In genomic region chr17:63786117-63786516, GRCh38 we compare ENCODE assay signal across 1 cellular context.
TF ChIP-seq lines count a peak whose summit lies in the region.

No MANE protein-coding gene starts in this region.

TF ChIP-seq in HepG2, 621 proteins besides CTCF, POLR2A, EP300 and RAD21 (continued from another document and continues in another):
- no peak for TF ChIP-seq ZNF547 (CRISPR knock-in tag; IDR thresholded peaks at IDR 0.05)
- TF ChIP-seq GATAD2A (CRISPR knock-in tag; IDR thresholded peaks at IDR 0.05) = peak; percentile 35; the same call in 1 of the 2 replicates
- no peak for TF ChIP-seq JUND (CRISPR knock-in tag; IDR thresholded peaks at IDR 0.05)
- no peak for TF ChIP-seq PLRG1 (conservative IDR thresholded peaks at IDR 0.05)
- peak; percentile 20; the same call in 1 of the 2 replicates for TF ChIP-seq HMG20A (CRISPR knock-in tag; IDR thresholded peaks at IDR 0.05; ENCODE audit: borderline replicate concordance)
- TF ChIP-seq CHD2 (IDR thresholded peaks at IDR 0.05; ENCODE audit: low read depth, low read length) = no peak
- no peak for TF ChIP-seq GLI4 (CRISPR knock-in tag; IDR thresholded peaks at IDR 0.05; ENCODE audit: borderline replicate concordance)
- no peak for TF ChIP-seq ZNF276 (CRISPR knock-in tag; IDR thresholded peaks at IDR 0.05; ENCODE audit: low read depth)
- TF ChIP-seq ZNF10 (CRISPR knock-in tag; IDR thresholded peaks at IDR 0.05; ENCODE audit: borderline replicate concordance, low read depth) = no peak
- 0 out of 2 replicates have a peak, but pooled peaks have one; percentile 28 for TF ChIP-seq ZNF646 (CRISPR knock-in tag; IDR thresholded peaks at IDR 0.05)
- TF ChIP-seq SP2 (CRISPR knock-in tag; IDR thresholded peaks at IDR 0.05) = no peak
- no peak for TF ChIP-seq DMTF1 (CRISPR knock-in tag; IDR thresholded peaks at IDR 0.05)
- no peak for TF ChIP-seq MTF2 (CRISPR knock-in tag; IDR thresholded peaks at IDR 0.05; ENCODE audit: borderline replicate concordance)
- peak; percentile 68 for TF ChIP-seq FOXP4 (CRISPR knock-in tag; IDR thresholded peaks at IDR 0.05)
- TF ChIP-seq PHF8 (CRISPR knock-in tag; IDR thresholded peaks at IDR 0.05) = no peak
- TF ChIP-seq ZNF766 (CRISPR knock-in tag; IDR thresholded peaks at IDR 0.05; ENCODE audit: borderline replicate concordance) = no peak
- TF ChIP-seq HOXA3 (CRISPR knock-in tag; IDR thresholded peaks at IDR 0.05) = no peak
- TF ChIP-seq TRIM24 (CRISPR knock-in tag; IDR thresholded peaks at IDR 0.05) = no peak
- TF ChIP-seq ZBTB39 (CRISPR knock-in tag; IDR thresholded peaks at IDR 0.05) = no peak
- no peak for TF ChIP-seq CEBPG (CRISPR knock-in tag; IDR thresholded peaks at IDR 0.05)
- no peak for TF ChIP-seq DNMT3B (CRISPR knock-in tag; conservative IDR thresholded peaks at IDR 0.05)
- TF ChIP-seq ZNF264 (CRISPR knock-in tag; IDR thresholded peaks at IDR 0.05) = 0 out of 2 replicates have a peak, but pooled peaks have one; percentile 27
- TF ChIP-seq EZH2 (conservative IDR thresholded peaks at IDR 0.05; ENCODE audit: low read depth, low read length) = no peak
- 0 out of 2 replicates have a peak, but pooled peaks have one; percentile 5 for TF ChIP-seq ELF3 (CRISPR knock-in tag; IDR thresholded peaks at IDR 0.05)
- TF ChIP-seq FOXP1 (IDR thresholded peaks at IDR 0.05) = no peak
- peak; percentile 43; the same call in 1 of the 2 replicates for TF ChIP-seq FOXP1 (CRISPR knock-in tag; IDR thresholded peaks at IDR 0.05)
- no peak for TF ChIP-seq ZSCAN21 (CRISPR knock-in tag; IDR thresholded peaks at IDR 0.05; ENCODE audit: borderline replicate concordance)
- no peak for TF ChIP-seq SRSF1 (optimal IDR thresholded peaks at IDR 0.05; ENCODE audit: low read depth, low read length)
- TF ChIP-seq ZNF570 (CRISPR knock-in tag; IDR thresholded peaks at IDR 0.05; ENCODE audit: borderline replicate concordance) = no peak
- no peak for TF ChIP-seq NAIF1 (CRISPR knock-in tag; IDR thresholded peaks at IDR 0.05; ENCODE audit: borderline replicate concordance)
- TF ChIP-seq ZFP62 (CRISPR knock-in tag; IDR thresholded peaks at IDR 0.05) = no peak
- no peak for TF ChIP-seq ZNF772 (CRISPR knock-in tag; IDR thresholded peaks at IDR 0.05)
- no peak for TF ChIP-seq THAP8 (CRISPR knock-in tag; IDR thresholded peaks at IDR 0.05; ENCODE audit: borderline replicate concordance)
- TF ChIP-seq TAF15 (IDR thresholded peaks at IDR 0.05; ENCODE audit: low read depth, low read length, poor library complexity, severe bottlenecking) = no peak
- no peak for TF ChIP-seq TEAD3 (CRISPR knock-in tag; optimal IDR thresholded peaks at IDR 0.05; ENCODE audit: borderline replicate concordance)
- TF ChIP-seq ZNF501 (CRISPR knock-in tag; IDR thresholded peaks at IDR 0.05) = no peak
- 0 out of 2 replicates have a peak, but pooled peaks have one; percentile 38 for TF ChIP-seq RBFOX2 (IDR thresholded peaks at IDR 0.05; ENCODE audit: low read depth, low read length)
- TF ChIP-seq THAP7 (CRISPR knock-in tag; IDR thresholded peaks at IDR 0.05) = no peak
- TF ChIP-seq HNF1A (IDR thresholded peaks at IDR 0.05; ENCODE audit: low read depth) = no peak
- no peak for TF ChIP-seq HNF1A (CRISPR knock-in tag; IDR thresholded peaks at IDR 0.05; ENCODE audit: borderline replicate concordance)
- no peak for TF ChIP-seq MEIS2 (CRISPR knock-in tag; IDR thresholded peaks at IDR 0.05)
- TF ChIP-seq SMARCC2 (IDR thresholded peaks at IDR 0.05) = no peak
